Comparison of ENCODE assay signal across 14 cellular contexts in genomic region chr4:47482326-47482725, GRCh38. TPM values are rescaled to one million over a fixed set of nuclear protein-coding genes. Genes with fewer than 3 reads are reported as not detected.
DNase-seq lines count a peak whose midpoint lies in the region; FAIRE-seq and TF ChIP-seq lines count a peak whose summit lies in the region.
"Had no signal": no experiment of that assay in that cellular context is flagged by ENCODE, and none has a peak within 500 bp of the region (broad histone marks: within the 10 kb centered on the region; RNA-seq: fewer than 3 reads in every experiment).

No MANE protein-coding gene starts in this region.

- no peak overlapping the region for H2BK120ac ChIP-seq in mesendoderm (ENCODE audit: low read depth, low read length)

- no peaks in the 10 kb centered on the region for H3K9me3 ChIP-seq in neutrophil
- H3K9me3 ChIP-seq: lower lobe of right lung had no signal

- no peak overlapping the region for H4K8ac ChIP-seq in mesendoderm (ENCODE audit: low read depth, low read length)

- H2BK15ac ChIP-seq in mesendoderm (replicated peaks; ENCODE audit: low read depth), result no peak overlapping the region

- H3K27me3 ChIP-seq in neutrophil (no peaks in the 10 kb centered on the region), mesendoderm (ENCODE audit: insufficient read depth, low read length, poor library complexity) (no peaks in the 10 kb centered on the region)

- H3K56ac ChIP-seq in mesendoderm (ENCODE audit: low read length), result no peak overlapping the region

- DNase-seq in GM12892 (ENCODE audit: insufficient read length) (no peak), OCI-M1 (lab: John Stamatoyannopoulos, UW) (peak; percentile 30), dermis blood vessel endothelial cell (peak; percentile 40), mesendoderm (no peak), NCI-H1048 (lab: John Stamatoyannopoulos, UW) (no peak), SK-N-DZ (ENCODE audit: low spot score) (no peak)
- no peak for DNase-seq in activated naive CD4-positive, alpha-beta T cell treated with anti-CD3 and anti-CD28 coated beads, Interleukin-2, amount 50 U/mL, for 16 hours
- DNase-seq: activated CD4-positive, alpha-beta T cell treated with anti-CD3 and anti-CD28 coated beads for 36 hours; Calu3; head of caudate nucleus; lower lobe of right lung; stimulated activated CD4-positive, alpha-beta T cell treated with anti-CD3 and anti-CD28 coated beads, Interleukin-4, amount 100 ng/mL, for 4 hours had no signal

- H3K9ac ChIP-seq in mesendoderm (ENCODE audit: low read length), result no peak overlapping the region

- H3K36me3 ChIP-seq in neutrophil (no peaks in the 10 kb centered on the region), mesendoderm (ENCODE audit: control insufficient read depth, insufficient read depth, low read length) (no peaks in the 10 kb centered on the region)
- H3K36me3 ChIP-seq: lower lobe of right lung had no signal

- H3K4ac ChIP-seq in mesendoderm (ENCODE audit: low read depth, low read length), result no peak overlapping the region

- no peak overlapping the region for H3K4me2 ChIP-seq in mesendoderm (ENCODE audit: low read length)

- H4K5ac ChIP-seq in mesendoderm (ENCODE audit: low read length), result no peak overlapping the region

- H3K4me1 ChIP-seq in neutrophil (ENCODE audit: control insufficient read depth in 1 of 2, insufficient read depth in 1 of 2, low read depth in 1 of 2, low read length in 1 of 2), result peaks cover 25 to 27% of the 10 kb centered on the region in 2 experiments
- H3K4me1 ChIP-seq in mesendoderm (ENCODE audit: control insufficient read depth, low read depth, low read length), result no peaks in the 10 kb centered on the region

- H3K79me2 ChIP-seq in mesendoderm (ENCODE audit: control insufficient read depth, insufficient read depth, low read length), result no peaks in the 10 kb centered on the region

- H2AK5ac ChIP-seq in mesendoderm (ENCODE audit: low read length), result no peak overlapping the region

- TF ChIP-seq POLR2A in GM12892 (IDR thresholded peaks at IDR 0.05; ENCODE audit: low read depth, low read length), result no peak

- no peaks in the 10 kb centered on the region for H3K79me1 ChIP-seq in mesendoderm (ENCODE audit: low read length)

- H3K18ac ChIP-seq in mesendoderm (ENCODE audit: low read length), result no peak overlapping the region

- H3K27ac ChIP-seq in neutrophil (peak overlapping the region; percentile 49), mesendoderm (ENCODE audit: low read depth, low read length) (no peak overlapping the region)
- H3K27ac ChIP-seq: lower lobe of right lung had no signal

- H2BK5ac ChIP-seq in mesendoderm (ENCODE audit: low read length), result no peak overlapping the region

- TF ChIP-seq CTCF in neutrophil (IDR thresholded peaks at IDR 0.05), result no peak

- H3K23ac ChIP-seq in mesendoderm (ENCODE audit: low read length), result no peak overlapping the region

- peak; percentile 73 for FAIRE-seq in GM12892 (lab: Jason Lieb, UNC)
- FAIRE-seq: colon had no signal

- no peak overlapping the region for H3K4me3 ChIP-seq in neutrophil (ENCODE audit: low read depth in 1 of 2, low read length in 1 of 2)
- no peak overlapping the region for H3K4me3 ChIP-seq in mesendoderm (ENCODE audit: low read length)
- H3K4me3 ChIP-seq: lower lobe of right lung had no signal

- WGBS in mesendoderm (ENCODE audit: extremely low coverage, insufficient coverage, low lambda C conversion rate), result no CpG with 5 or more reads among the region's 4 CpGs

RNA-seq across cellular contexts. Expression of gene ATP10D, which starts 2.7 kb away (rescaled TPM):
- polyA plus RNA-seq in GM12892 (2012; ENCODE audit: missing spikeins), result 11.8 TPM
- 26.9 and 30.5 TPM in 2 replicates for total RNA-seq in dermis blood vessel endothelial cell
- polyA plus RNA-seq in mesendoderm (2013, experiment 1 of 2), result 1.5 TPM
- 1.2 TPM for polyA plus RNA-seq in mesendoderm (2013, experiment 2 of 2)
- 6.7 and 7.7 TPM in 2 replicates for polyA plus RNA-seq in SK-N-DZ (2014; cell fraction: cytosol; rRNA removed)
- 6.1 and 11.0 TPM in 2 replicates for polyA plus RNA-seq in SK-N-DZ (2014; cell fraction: nucleus; rRNA removed)

RNA-seq across cellular contexts. Expression of gene COMMD8, which starts 18.8 kb away (rescaled TPM):
- polyA plus RNA-seq in GM12892 (2012; ENCODE audit: missing spikeins), result 41.4 TPM
- total RNA-seq in dermis blood vessel endothelial cell, result 20.4 and 24.0 TPM in 2 replicates
- 4.5 TPM for polyA plus RNA-seq in mesendoderm (2013, experiment 1 of 2)
- polyA plus RNA-seq in mesendoderm (2013, experiment 2 of 2), result 5.3 TPM
- polyA plus RNA-seq in SK-N-DZ (2014; cell fraction: cytosol; rRNA removed), result 20.5 and 21.0 TPM in 2 replicates
- 11.0 and 27.2 TPM in 2 replicates for polyA plus RNA-seq in SK-N-DZ (2014; cell fraction: nucleus; rRNA removed)

Comparison
In these comparisons a context has a peak if more than half of its experiments do, and no peak if none do; other contexts are left out.
1. DNase-seq: peak in OCI-M1 (single experiment) and dermis blood vessel endothelial cell (single experiment); none in GM12892 (single experiment), activated naive CD4-positive, alpha-beta T cell treated with anti-CD3 and anti-CD28 coated beads, Interleukin-2, amount 50 U/mL, for 16 hours (single experiment), mesendoderm (single experiment), NCI-H1048 (single experiment) and SK-N-DZ (single experiment).